ENCODE assay signal across 1 cellular context in the genomic region with DNA sequence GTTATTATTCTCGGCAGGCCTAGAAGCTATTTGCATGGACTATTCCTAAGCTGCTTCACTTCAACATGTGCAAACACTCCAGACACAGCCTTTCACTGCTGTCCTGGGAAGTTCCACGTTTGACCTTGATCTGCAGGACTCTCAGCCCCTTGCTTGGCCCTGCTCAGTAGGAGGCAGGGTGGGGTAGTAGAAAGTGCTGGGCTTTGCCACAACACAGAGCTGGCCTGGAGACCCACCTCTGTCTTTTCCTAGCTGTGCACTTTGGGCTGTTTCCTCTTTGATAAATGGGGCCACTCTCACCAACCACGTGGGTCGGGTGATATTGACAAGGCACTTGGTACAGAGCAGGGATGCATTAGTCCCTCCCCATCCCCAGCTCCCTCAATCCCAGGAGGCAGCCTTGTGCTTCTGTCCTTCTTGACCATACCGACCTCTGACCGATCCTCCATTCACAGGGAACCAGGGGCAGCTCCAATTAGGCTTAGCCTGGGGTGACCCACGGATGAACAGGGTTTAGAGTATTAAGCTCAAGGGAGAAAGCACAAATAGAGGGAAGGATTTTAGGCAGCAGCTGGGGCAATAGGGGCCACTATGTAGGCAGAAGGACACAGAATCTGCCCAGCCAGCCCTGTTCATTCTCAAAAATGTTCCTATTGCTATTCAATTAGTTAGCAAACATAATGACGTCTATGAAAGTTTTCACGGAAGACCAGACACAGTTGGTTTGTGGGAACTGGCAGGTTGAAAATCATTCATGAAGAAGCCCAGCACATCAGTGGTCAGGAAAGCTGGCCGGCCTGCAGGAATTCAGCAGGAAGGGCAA.
TF ChIP-seq lines count a peak whose summit lies in the region.

No MANE protein-coding gene starts in this region.

TF ChIP-seq in HepG2, 621 proteins besides CTCF, POLR2A, EP300 and RAD21 (continued from another document and continues in another):
- TF ChIP-seq SALL2 (CRISPR knock-in tag; IDR thresholded peaks at IDR 0.05): no peak
- TF ChIP-seq FOXA3 (CRISPR knock-in tag; IDR thresholded peaks at IDR 0.05): no peak; the same call in 1 of the 2 replicates
- TF ChIP-seq HOXA5 (CRISPR knock-in tag; IDR thresholded peaks at IDR 0.05): no peak
- TF ChIP-seq, protein P1, sequence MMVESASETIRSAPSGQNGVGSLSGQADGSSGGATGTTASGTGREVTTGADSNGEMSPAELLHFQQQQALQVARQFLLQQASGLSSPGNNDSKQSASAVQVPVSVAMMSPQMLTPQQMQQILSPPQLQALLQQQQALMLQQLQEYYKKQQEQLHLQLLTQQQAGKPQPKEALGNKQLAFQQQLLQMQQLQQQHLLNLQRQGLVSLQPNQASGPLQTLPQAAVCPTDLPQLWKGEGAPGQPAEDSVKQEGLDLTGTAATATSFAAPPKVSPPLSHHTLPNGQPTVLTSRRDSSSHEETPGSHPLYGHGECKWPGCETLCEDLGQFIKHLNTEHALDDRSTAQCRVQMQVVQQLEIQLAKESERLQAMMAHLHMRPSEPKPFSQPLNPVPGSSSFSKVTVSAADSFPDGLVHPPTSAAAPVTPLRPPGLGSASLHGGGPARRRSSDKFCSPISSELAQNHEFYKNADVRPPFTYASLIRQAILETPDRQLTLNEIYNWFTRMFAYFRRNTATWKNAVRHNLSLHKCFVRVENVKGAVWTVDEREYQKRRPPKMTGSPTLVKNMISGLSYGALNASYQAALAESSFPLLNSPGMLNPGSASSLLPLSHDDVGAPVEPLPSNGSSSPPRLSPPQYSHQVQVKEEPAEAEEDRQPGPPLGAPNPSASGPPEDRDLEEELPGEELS (CRISPR knock-in tag; IDR thresholded peaks at IDR 0.05): peak; percentile 67
- TF ChIP-seq ZNF512B (CRISPR knock-in tag; IDR thresholded peaks at IDR 0.05; ENCODE audit: borderline replicate concordance): no peak
- TF ChIP-seq, protein P2, sequence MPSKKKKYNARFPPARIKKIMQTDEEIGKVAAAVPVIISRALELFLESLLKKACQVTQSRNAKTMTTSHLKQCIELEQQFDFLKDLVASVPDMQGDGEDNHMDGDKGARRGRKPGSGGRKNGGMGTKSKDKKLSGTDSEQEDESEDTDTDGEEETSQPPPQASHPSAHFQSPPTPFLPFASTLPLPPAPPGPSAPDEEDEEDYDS (CRISPR knock-in tag; IDR thresholded peaks at IDR 0.05): 0 out of 2 replicates have a peak, but pooled peaks have one; percentile 16
- peak; percentile 53; the same call in 1 of the 2 replicates for TF ChIP-seq ZSCAN25 (CRISPR knock-in tag; IDR thresholded peaks at IDR 0.05)
- TF ChIP-seq, protein P3, sequence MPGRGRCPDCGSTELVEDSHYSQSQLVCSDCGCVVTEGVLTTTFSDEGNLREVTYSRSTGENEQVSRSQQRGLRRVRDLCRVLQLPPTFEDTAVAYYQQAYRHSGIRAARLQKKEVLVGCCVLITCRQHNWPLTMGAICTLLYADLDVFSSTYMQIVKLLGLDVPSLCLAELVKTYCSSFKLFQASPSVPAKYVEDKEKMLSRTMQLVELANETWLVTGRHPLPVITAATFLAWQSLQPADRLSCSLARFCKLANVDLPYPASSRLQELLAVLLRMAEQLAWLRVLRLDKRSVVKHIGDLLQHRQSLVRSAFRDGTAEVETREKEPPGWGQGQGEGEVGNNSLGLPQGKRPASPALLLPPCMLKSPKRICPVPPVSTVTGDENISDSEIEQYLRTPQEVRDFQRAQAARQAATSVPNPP (CRISPR knock-in tag; IDR thresholded peaks at IDR 0.05): no peak
- TF ChIP-seq RFX1 (IDR thresholded peaks at IDR 0.05): no peak
- TF ChIP-seq ZSCAN12 (CRISPR knock-in tag; IDR thresholded peaks at IDR 0.05): no peak
- TF ChIP-seq, protein P4, sequence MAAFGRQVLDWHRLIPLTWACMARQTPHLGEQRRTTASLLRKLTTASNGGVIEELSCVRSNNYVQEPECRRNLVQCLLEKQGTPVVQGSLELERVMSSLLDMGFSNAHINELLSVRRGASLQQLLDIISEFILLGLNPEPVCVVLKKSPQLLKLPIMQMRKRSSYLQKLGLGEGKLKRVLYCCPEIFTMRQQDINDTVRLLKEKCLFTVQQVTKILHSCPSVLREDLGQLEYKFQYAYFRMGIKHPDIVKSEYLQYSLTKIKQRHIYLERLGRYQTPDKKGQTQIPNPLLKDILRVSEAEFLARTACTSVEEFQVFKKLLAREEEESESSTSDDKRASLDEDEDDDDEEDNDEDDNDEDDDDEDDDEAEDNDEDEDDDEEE (CRISPR knock-in tag; IDR thresholded peaks at IDR 0.05): no peak
- TF ChIP-seq REL (CRISPR knock-in tag; conservative IDR thresholded peaks at IDR 0.05): no peak
- TF ChIP-seq ZNF672 (CRISPR knock-in tag; IDR thresholded peaks at IDR 0.05): no peak
- TF ChIP-seq ZMYM3 (CRISPR knock-in tag; IDR thresholded peaks at IDR 0.05): peak; percentile 79; the same call in 1 of the 2 replicates
- TF ChIP-seq ZNF292 (CRISPR knock-in tag; IDR thresholded peaks at IDR 0.05; ENCODE audit: borderline replicate concordance, low read depth): peak; percentile 59; the same call in 1 of the 2 replicates
- peak; percentile 55; the same call in 1 of the 2 replicates for TF ChIP-seq ZNF616 (CRISPR knock-in tag; IDR thresholded peaks at IDR 0.05; ENCODE audit: low read depth)
- TF ChIP-seq ATF3 (CRISPR knock-in tag; IDR thresholded peaks at IDR 0.05): no peak
- TF ChIP-seq NAIF1 (CRISPR knock-in tag; IDR thresholded peaks at IDR 0.05; ENCODE audit: borderline replicate concordance): no peak
- TF ChIP-seq TOE1 (CRISPR knock-in tag; IDR thresholded peaks at IDR 0.05): no peak
- TF ChIP-seq TAF15 (IDR thresholded peaks at IDR 0.05; ENCODE audit: low read depth, low read length, poor library complexity, severe bottlenecking): no peak
- TF ChIP-seq ZNF33B (CRISPR knock-in tag; IDR thresholded peaks at IDR 0.05): no peak
- no peak for TF ChIP-seq TRIM24 (CRISPR knock-in tag; IDR thresholded peaks at IDR 0.05)
- TF ChIP-seq, protein P5, sequence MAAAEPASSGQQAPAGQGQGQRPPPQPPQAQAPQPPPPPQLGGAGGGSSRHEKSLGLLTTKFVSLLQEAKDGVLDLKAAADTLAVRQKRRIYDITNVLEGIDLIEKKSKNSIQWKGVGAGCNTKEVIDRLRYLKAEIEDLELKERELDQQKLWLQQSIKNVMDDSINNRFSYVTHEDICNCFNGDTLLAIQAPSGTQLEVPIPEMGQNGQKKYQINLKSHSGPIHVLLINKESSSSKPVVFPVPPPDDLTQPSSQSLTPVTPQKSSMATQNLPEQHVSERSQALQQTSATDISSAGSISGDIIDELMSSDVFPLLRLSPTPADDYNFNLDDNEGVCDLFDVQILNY (CRISPR knock-in tag; conservative IDR thresholded peaks at IDR 0.05): no peak
- no peak for TF ChIP-seq NFKB2 (CRISPR knock-in tag; IDR thresholded peaks at IDR 0.05; ENCODE audit: borderline replicate concordance)
- peak; percentile 38; the same call in 1 of the 2 replicates for TF ChIP-seq NR2F2 (IDR thresholded peaks at IDR 0.05; ENCODE audit: borderline replicate concordance, low read depth)
- TF ChIP-seq SMAD1 (CRISPR knock-in tag; IDR thresholded peaks at IDR 0.05; ENCODE audit: borderline replicate concordance, low read depth): peak; percentile 31; the same call in 1 of the 2 replicates
- no peak for TF ChIP-seq CCDC6 (CRISPR knock-in tag; IDR thresholded peaks at IDR 0.05)
- no peak for TF ChIP-seq SKIL (CRISPR knock-in tag; IDR thresholded peaks at IDR 0.05; ENCODE audit: borderline replicate concordance)
- TF ChIP-seq IKZF1 (IDR thresholded peaks at IDR 0.05): no peak
- TF ChIP-seq ZNF550 (CRISPR knock-in tag; IDR thresholded peaks at IDR 0.05; ENCODE audit: borderline replicate concordance): no peak
- TF ChIP-seq, protein P6, sequence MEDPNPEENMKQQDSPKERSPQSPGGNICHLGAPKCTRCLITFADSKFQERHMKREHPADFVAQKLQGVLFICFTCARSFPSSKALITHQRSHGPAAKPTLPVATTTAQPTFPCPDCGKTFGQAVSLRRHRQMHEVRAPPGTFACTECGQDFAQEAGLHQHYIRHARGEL (CRISPR knock-in tag; IDR thresholded peaks at IDR 0.05): no peak
- TF ChIP-seq ZBTB25 (CRISPR knock-in tag; IDR thresholded peaks at IDR 0.05): no peak
- TF ChIP-seq IKZF5 (CRISPR knock-in tag; IDR thresholded peaks at IDR 0.05): peak; percentile 50; the same call in 1 of the 2 replicates
- no peak for TF ChIP-seq ZNF850 (CRISPR knock-in tag; conservative IDR thresholded peaks at IDR 0.05)
- TF ChIP-seq, protein P7, sequence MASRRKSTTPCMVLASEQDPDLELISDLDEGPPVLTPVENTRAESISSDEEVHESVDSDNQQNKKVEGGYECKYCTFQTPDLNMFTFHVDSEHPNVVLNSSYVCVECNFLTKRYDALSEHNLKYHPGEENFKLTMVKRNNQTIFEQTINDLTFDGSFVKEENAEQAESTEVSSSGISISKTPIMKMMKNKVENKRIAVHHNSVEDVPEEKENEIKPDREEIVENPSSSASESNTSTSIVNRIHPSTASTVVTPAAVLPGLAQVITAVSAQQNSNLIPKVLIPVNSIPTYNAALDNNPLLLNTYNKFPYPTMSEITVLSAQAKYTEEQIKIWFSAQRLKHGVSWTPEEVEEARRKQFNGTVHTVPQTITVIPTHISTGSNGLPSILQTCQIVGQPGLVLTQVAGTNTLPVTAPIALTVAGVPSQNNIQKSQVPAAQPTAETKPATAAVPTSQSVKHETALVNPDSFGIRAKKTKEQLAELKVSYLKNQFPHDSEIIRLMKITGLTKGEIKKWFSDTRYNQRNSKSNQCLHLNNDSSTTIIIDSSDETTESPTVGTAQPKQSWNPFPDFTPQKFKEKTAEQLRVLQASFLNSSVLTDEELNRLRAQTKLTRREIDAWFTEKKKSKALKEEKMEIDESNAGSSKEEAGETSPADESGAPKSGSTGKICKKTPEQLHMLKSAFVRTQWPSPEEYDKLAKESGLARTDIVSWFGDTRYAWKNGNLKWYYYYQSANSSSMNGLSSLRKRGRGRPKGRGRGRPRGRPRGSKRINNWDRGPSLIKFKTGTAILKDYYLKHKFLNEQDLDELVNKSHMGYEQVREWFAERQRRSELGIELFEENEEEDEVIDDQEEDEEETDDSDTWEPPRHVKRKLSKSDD (CRISPR knock-in tag; IDR thresholded peaks at IDR 0.05; ENCODE audit: low read depth): peak; percentile 48; the same call in 1 of the 2 replicates
- TF ChIP-seq ZNF383 (CRISPR knock-in tag; IDR thresholded peaks at IDR 0.05; ENCODE audit: borderline replicate concordance): no peak
- TF ChIP-seq ZNF343 (CRISPR knock-in tag; IDR thresholded peaks at IDR 0.05): no peak
- TF ChIP-seq GRHL1 (CRISPR knock-in tag; conservative IDR thresholded peaks at IDR 0.05): no peak
